ENCODE assay signal across 15 cellular contexts in the genomic region with DNA sequence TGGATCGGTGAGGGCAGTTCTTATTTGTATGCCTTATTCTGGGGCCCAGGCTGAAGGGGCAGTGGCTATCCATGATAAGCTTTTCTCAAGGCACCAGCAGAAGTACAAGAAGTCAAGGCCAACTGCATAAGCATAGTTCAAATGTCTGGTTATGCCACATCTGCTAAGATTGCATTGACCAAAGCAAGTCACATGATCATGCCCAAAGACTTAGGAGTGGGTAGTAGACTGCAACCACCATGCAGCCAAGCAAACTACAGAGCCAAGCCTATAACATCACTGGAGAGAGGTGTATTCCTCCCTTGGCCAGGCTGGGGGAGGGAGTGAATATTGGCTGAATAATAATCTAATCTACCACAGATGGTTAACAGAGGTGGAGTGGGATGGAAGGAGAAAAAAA. TPM values are rescaled to one million over a fixed set of nuclear protein-coding genes. Genes with fewer than 3 reads are reported as not detected.
DNase-seq lines count a peak whose midpoint lies in the region; ATAC-seq, FAIRE-seq and TF ChIP-seq lines count a peak whose summit lies in the region.
"Had no signal": no experiment of that assay in that cellular context is flagged by ENCODE, and none has a peak within 500 bp of the region (broad histone marks: within the 10 kb centered on the region; RNA-seq: fewer than 3 reads in every experiment).

No MANE protein-coding gene starts in this region.

- no peak for DNase-seq in CD4-positive, alpha-beta memory T cell
- DNase-seq in HTR-8/SVneo (ENCODE audit: insufficient read length, low spot score) (no peak), GM12878 (ENCODE audit: low read depth, low spot score) (no peak), osteoblast (ENCODE audit: insufficient read length, low spot score, missing footprints) (peak; percentile 53), OCI-M2 (lab: John Stamatoyannopoulos, UW; ENCODE audit: unreplicated experiment) (no peak), aorta (no peak)
- no peak for DNase-seq in stimulated activated CD4-positive, alpha-beta T cell treated with anti-CD3 and anti-CD28 coated beads, Interleukin-2, amount 100 ng/mL, for 24 hours
- DNase-seq: activated CD4-positive, alpha-beta T cell treated with anti-CD3 and anti-CD28 coated beads for 36 hours; central memory CD4-positive, alpha-beta T cell; left cardiac atrium; NCI-H2081; occipital lobe; testis had no signal

- H3K79me2 ChIP-seq in GM12878 (ENCODE audit: control insufficient read depth, insufficient read depth, low read length) (peaks cover 70% of the 10 kb centered on the region), osteoblast (ENCODE audit: insufficient read depth, low read length) (peaks cover 80% of the 10 kb centered on the region)

- H3K4me3 ChIP-seq in CD4-positive, alpha-beta memory T cell (ENCODE audit: low read length in 2 of 2), result no peak overlapping the region
- H3K4me3 ChIP-seq in GM12878, result no peak overlapping the region
- H3K4me3 ChIP-seq in osteoblast (ENCODE audit: insufficient read depth, low read length), result no peak overlapping the region
- no peak overlapping the region for H3K4me3 ChIP-seq in aorta (ENCODE audit: low read length in 2 of 2)
- H3K4me3 ChIP-seq: SJSA1, testis had no signal

- H3K9me3 Mint-ChIP-seq in CD4-positive, alpha-beta memory T cell, result peaks cover 0 to 2% (median 0%) of the 10 kb centered on the region in 8 donors

- 100% methylated on average over 1 of the region's 1 CpG for WGBS in GM12878 (ENCODE audit: insufficient coverage, insufficient replicate concordance, low lambda C conversion rate, missing lambda C conversion rate)
- 88 to 97% methylated on average over 1 of the region's 1 CpG for WGBS in aorta, 2 donors

- CTCF ChIA-PET in CD4-positive, alpha-beta memory T cell (lab: Charles Lee; ENCODE audit: partially characterized antibody), result no interaction called here
- CTCF ChIA-PET in GM12878 (lab: Yijun Ruan, JAX), result interaction anchor here (0.6 kb wide), 1 partner anchor 72 kb away, joined by 3 read pairs; no protein-coding TSS in a partner anchor

- H3K9me3 ChIP-seq in CD4-positive, alpha-beta memory T cell (ENCODE audit: control insufficient read depth in 1 of 2, low read length in 2 of 2), result no peaks in the 10 kb centered on the region
- H3K9me3 ChIP-seq in GM12878 (replicated peaks; ENCODE audit: control insufficient read depth, insufficient read depth, low read length), result no peaks in the 10 kb centered on the region
- no peaks in the 10 kb centered on the region for H3K9me3 ChIP-seq in osteoblast (ENCODE audit: low read depth, low read length)
- H3K9me3 ChIP-seq in aorta (ENCODE audit: control insufficient read depth, low read length), result no peaks in the 10 kb centered on the region
- H3K9me3 ChIP-seq: SJSA1, testis had no signal

- peaks cover 27% of the 10 kb centered on the region for H3K4me1 ChIP-seq in CD4-positive, alpha-beta memory T cell (ENCODE audit: insufficient read depth, low read length)
- H3K4me1 ChIP-seq in GM12878 (ENCODE audit: control insufficient read depth, insufficient read depth, low read length) (peaks cover 14% of the 10 kb centered on the region; the same call in 1 of the 2 replicates), osteoblast (ENCODE audit: insufficient read depth, low read length) (peaks cover 23% of the 10 kb centered on the region), aorta (ENCODE audit: control insufficient read depth in 1 of 2, insufficient read depth in 2 of 2, low read length in 2 of 2) (peaks cover 0 to 3% of the 10 kb centered on the region in 2 donors)

- H3K27me3 ChIP-seq in CD4-positive, alpha-beta memory T cell (ENCODE audit: insufficient read depth, low read length), result no peaks in the 10 kb centered on the region
- H3K27me3 ChIP-seq in GM12878 (replicated peaks in 1 of 2; ENCODE audit: control insufficient read depth in 2 of 2, insufficient read depth in 2 of 2, low read length in 1 of 2), result no peaks in the 10 kb centered on the region
- H3K27me3 ChIP-seq in osteoblast (ENCODE audit: insufficient read depth, low read length), result no peaks in the 10 kb centered on the region
- no peaks in the 10 kb centered on the region for H3K27me3 ChIP-seq in aorta (ENCODE audit: control insufficient read depth in 1 of 2, insufficient read depth in 2 of 2, low read length in 1 of 2)
- H3K27me3 ChIP-seq: SJSA1, testis had no signal

- no peaks in the 10 kb centered on the region for H3K27me3 Mint-ChIP-seq in CD4-positive, alpha-beta memory T cell
- H3K27me3 Mint-ChIP-seq: activated CD4-positive, alpha-beta T cell treated with anti-CD3 and anti-CD28 coated beads for 36 hours had no signal

- in situ Hi-C loops in GM12878 (cut with MboI), result no loop called here

- RAD21 ChIA-PET in GM12878 (lab: Charles Lee; ENCODE audit: unreplicated experiment), result no interaction called here

- H4K20me1 ChIP-seq in GM12878 (ENCODE audit: control insufficient read depth, insufficient read depth) (no peaks in the 10 kb centered on the region), osteoblast (ENCODE audit: insufficient read depth, low read length) (peaks cover 11% of the 10 kb centered on the region)

- H2AFZ ChIP-seq in GM12878 (ENCODE audit: control insufficient read depth, low read depth, low read length) (no peak overlapping the region), osteoblast (ENCODE audit: low read length) (no peak overlapping the region)

- TF ChIP-seq EP300 in GM12878 (IDR thresholded peaks at IDR 0.05; ENCODE audit: borderline replicate concordance in 1 of 2, control insufficient read depth in 1 of 2, low read depth in 2 of 2, low read length in 2 of 2), result no peak

- SMC1A ChIA-PET in GM12878 (lab: Charles Lee; ENCODE audit: uncharacterized antibody, unreplicated experiment), result interaction anchor here (0.6 to 1.0 kb wide), 2 partner anchors 8 to 99 kb away, joined by 3 read pairs; no protein-coding TSS in a partner anchor

- peak; percentile 49 for FAIRE-seq in HTR-8/SVneo (lab: Jason Lieb, UNC)
- FAIRE-seq in GM12878 (lab: Jason Lieb, UNC), result no peak

- peak overlapping the region; percentile 13 to 75 (median 43) for H3K27ac Mint-ChIP-seq in CD4-positive, alpha-beta memory T cell
- H3K27ac Mint-ChIP-seq: activated CD4-positive, alpha-beta T cell treated with anti-CD3 and anti-CD28 coated beads for 36 hours had no signal

- H3K4me2 ChIP-seq in GM12878 (ENCODE audit: control insufficient read depth, insufficient read depth), result no peak overlapping the region
- no peak overlapping the region for H3K4me2 ChIP-seq in osteoblast (ENCODE audit: insufficient read depth, low read length)

- H3K4me3 Mint-ChIP-seq in CD4-positive, alpha-beta memory T cell, result peak overlapping the region in 3 of 8 donors; percentile 21 to 54 (median 52)
- H3K4me3 Mint-ChIP-seq: activated CD4-positive, alpha-beta T cell treated with anti-CD3 and anti-CD28 coated beads for 36 hours had no signal

- ATAC-seq in GM12878 (no peak), aorta (ENCODE audit: low FRiP score) (no peak)
- ATAC-seq: activated CD4-positive, alpha-beta T cell treated with anti-CD3 and anti-CD28 coated beads for 36 hours; left cardiac atrium; sciatic nerve had no signal

- H3K36me3 Mint-ChIP-seq in CD4-positive, alpha-beta memory T cell, result peaks cover 5 to 20% of the 10 kb centered on the region in 2 donors

- no peak overlapping the region for H3K27ac ChIP-seq in CD4-positive, alpha-beta memory T cell (ENCODE audit: low read depth, low read length)
- H3K27ac ChIP-seq in GM12878 (ENCODE audit: control insufficient read depth, insufficient read depth), result no peak overlapping the region
- peak overlapping the region; percentile 21 for H3K27ac ChIP-seq in osteoblast (ENCODE audit: low read depth, low read length)
- no peak overlapping the region for H3K27ac ChIP-seq in aorta (ENCODE audit: low read depth in 1 of 2, low read length in 2 of 2)
- H3K27ac ChIP-seq: SJSA1, testis had no signal

- H3K9ac ChIP-seq in GM12878 (ENCODE audit: control insufficient read depth, insufficient read depth, low read length), result no peak overlapping the region

- TF ChIP-seq RAD21 in GM12878 (IDR thresholded peaks at IDR 0.05; ENCODE audit: insufficient read depth, low read depth, low read length), result no peak

- peaks cover 37 to 55% (median 43%) of the 10 kb centered on the region in 4 donors for H3K4me1 Mint-ChIP-seq in CD4-positive, alpha-beta memory T cell

- intact Hi-C loops in CD4-positive, alpha-beta memory T cell (cut with micrococcal nuclease), result no loop called here
- intact Hi-C loops in GM12878 (cut with micrococcal nuclease; ENCODE audit: unreplicated experiment) (no loop called here), aorta (cut with DNase I) (no loop called here)

- TF ChIP-seq POLR2A in GM12878 (IDR thresholded peaks at IDR 0.05; ENCODE audit: low read depth, low read length), result no peak

- TSS peak; percentile 20 for BruUV-seq in GM12878 (replicated peaks; lab: Mats Ljungman, UMichigan)

- POLR2A ChIA-PET in CD4-positive, alpha-beta memory T cell (lab: Charles Lee; ENCODE audit: partially characterized antibody), result no interaction called here
- POLR2A ChIA-PET in GM12878 (lab: Charles Lee), result no interaction called here

- TF ChIP-seq CTCF in GM12878 (IDR thresholded peaks at IDR 0.05 in 2 of 3, conservative IDR thresholded peaks at IDR 0.05 in 1 of 3; ENCODE audit: control insufficient read depth in 2 of 3, extremely low read depth in 1 of 3, insufficient read depth in 1 of 3, low read depth in 3 of 3, low read length in 3 of 3), result no peak
- TF ChIP-seq CTCF in osteoblast (IDR thresholded peaks at IDR 0.05; ENCODE audit: extremely low read depth, low read depth, low read length), result no peak

- no peaks in the 10 kb centered on the region for H3K36me3 ChIP-seq in CD4-positive, alpha-beta memory T cell (ENCODE audit: insufficient read depth, low read length)
- no peaks in the 10 kb centered on the region for H3K36me3 ChIP-seq in GM12878 (ENCODE audit: control insufficient read depth in 2 of 2, insufficient read depth in 2 of 2, low read length in 1 of 2)
- no peaks in the 10 kb centered on the region for H3K36me3 ChIP-seq in osteoblast (ENCODE audit: insufficient read depth, low read length)
- H3K36me3 ChIP-seq in aorta (ENCODE audit: control insufficient read depth in 1 of 2, insufficient read depth in 2 of 2, low read length in 1 of 2), result no peaks in the 10 kb centered on the region
- H3K36me3 ChIP-seq: SJSA1 had no signal

RNA-seq across cellular contexts. Expression of a gene that starts 4.6 kb away (rescaled TPM):
- 10 to 100 TPM; 47.4 to 51.7 TPM for total RNA-seq in CD4-positive, alpha-beta memory T cell
- polyA plus RNA-seq in CD4-positive, alpha-beta memory T cell, result 10 to 100 TPM; 36.0 to 36.2 TPM
- 107 and 112 TPM in 2 replicates for total RNA-seq in GM12878 (2013; cell fraction: nucleolus; rRNA removed)
- total RNA-seq in GM12878 (2014; rRNA removed) (21.5 and 27.2 TPM in 2 replicates), GM12878 (2014; rRNA removed; fragmentation: Illumina TruSeq; extraction: Trizol) (21.9 and 22.0 TPM in 2 replicates), GM12878 (2021) (27.5 and 28.3 TPM in 2 replicates), osteoblast (77.8 and 79.6 TPM in 2 replicates), aorta (10 to 100 TPM; 44.4 to 51.6 TPM)
- polyA plus RNA-seq in GM12878 (2011; ENCODE audit: low read depth), result 27.8 TPM
- polyA plus RNA-seq in GM12878 (2011; rRNA removed) (17.9 and 19.2 TPM in 2 replicates), GM12878 (2014; fragmentation: Illumina TruSeq; extraction: Trizol) (32.3 and 37.3 TPM in 2 replicates), GM12878 (2014; fragmentation: Nextera tagmentation; extraction: Ambion mirVana) (10 to 100 TPM in 1 of 2 experiments, 1 to 10 TPM in 1; 8.9 to 10.1 TPM), GM12878 (2014; rRNA removed) (15.4 and 17.5 TPM in 2 replicates), GM12878 (2016; fragmentation: Nextera tagmentation; extraction: Ambion mirVana) (10 to 100 TPM; 28.7 to 31.5 TPM), aorta (10 to 100 TPM; 10.3 to 20.5 TPM)
- polyA plus RNA-seq in GM12878 (2011; cell fraction: cytosol; rRNA removed), result 11.1 and 24.9 TPM in 2 replicates
- polyA plus RNA-seq in GM12878 (2011; cell fraction: nucleus; rRNA removed), result 12.2 and 12.5 TPM in 2 replicates
- 19.6 and 20.5 TPM in 2 replicates for polyA plus RNA-seq in GM12878 (2012)
- 45.2 and 48.2 TPM in 2 replicates for polyA minus RNA-seq in GM12878 (2011; rRNA and poly(A)+ RNA removed)
- 10.7 and 22.6 TPM in 2 replicates for polyA minus RNA-seq in GM12878 (2011; cell fraction: cytosol; rRNA and poly(A)+ RNA removed)
- 14.7 and 25.4 TPM in 2 replicates for polyA minus RNA-seq in GM12878 (2011; cell fraction: nucleus; rRNA and poly(A)+ RNA removed)
